ENCODE assay signal across 1 cellular context in genomic region chr12:100141666-100141997, GRCh38.
TF ChIP-seq lines count a peak whose summit lies in the region.

No MANE protein-coding gene starts in this region.

TF ChIP-seq in HCT116, 20 proteins besides CTCF, POLR2A, EP300 and RAD21 (continued from another document):
- TF ChIP-seq YY1 (IDR thresholded peaks at IDR 0.05; ENCODE audit: extremely low read depth, insufficient replicate concordance, low read depth, low read length) (no peak), CEBPB (IDR thresholded peaks at IDR 0.05; ENCODE audit: low read depth) (0 out of 2 replicates have a peak, but pooled peaks have one; percentile 52), EZH2 (IDR thresholded peaks at IDR 0.05) (no peak), ZNF274 (IDR thresholded peaks at IDR 0.05; ENCODE audit: low read depth, low read length) (no peak), ZFX (IDR thresholded peaks at IDR 0.05) (no peak), ZBTB33 (IDR thresholded peaks at IDR 0.05; ENCODE audit: extremely low read depth, insufficient replicate concordance, low read length) (no peak), EGR1 (IDR thresholded peaks at IDR 0.05; ENCODE audit: low read depth) (0 out of 2 replicates have a peak, but pooled peaks have one; percentile 24), FOSL1 (IDR thresholded peaks at IDR 0.05; ENCODE audit: low read depth) (peak; percentile 66)
